Comparison of ENCODE assay signal across 1 cellular context in genomic region chr12:4272014-4272975, GRCh38.
TF ChIP-seq lines count a peak whose summit lies in the region.

No MANE protein-coding gene starts in this region.

TF ChIP-seq in HepG2, 621 proteins besides CTCF, POLR2A, EP300 and RAD21 (continued from another document):
- TF ChIP-seq SSRP1 (CRISPR knock-in tag; IDR thresholded peaks at IDR 0.05) (no peak), DZIP1 (CRISPR knock-in tag; IDR thresholded peaks at IDR 0.05) (no peak), PAF1 (CRISPR knock-in tag; IDR thresholded peaks at IDR 0.05) (no peak), ZFP37 (CRISPR knock-in tag; IDR thresholded peaks at IDR 0.05; ENCODE audit: borderline replicate concordance) (no peak), KLF11 (CRISPR knock-in tag; IDR thresholded peaks at IDR 0.05) (no peak), ZMAT3 (CRISPR knock-in tag; conservative IDR thresholded peaks at IDR 0.05) (no peak), ZNF30 (CRISPR knock-in tag; IDR thresholded peaks at IDR 0.05) (no peak), TCF12 (IDR thresholded peaks at IDR 0.05) (no peak), TCF12 (CRISPR knock-in tag; IDR thresholded peaks at IDR 0.05) (no peak), ELF1 (CRISPR knock-in tag; IDR thresholded peaks at IDR 0.05) (no peak), ZNF235 (CRISPR knock-in tag; IDR thresholded peaks at IDR 0.05; ENCODE audit: borderline replicate concordance) (no peak), ZUFSP (CRISPR knock-in tag; IDR thresholded peaks at IDR 0.05; ENCODE audit: borderline replicate concordance) (no peak), ZNF687 (CRISPR knock-in tag; IDR thresholded peaks at IDR 0.05) (peak; percentile 46), HNRNPL (IDR thresholded peaks at IDR 0.05; ENCODE audit: low read depth, low read length) (0 out of 2 replicates have a peak, but pooled peaks have one; percentile 36), PATZ1 (CRISPR knock-in tag; IDR thresholded peaks at IDR 0.05) (no peak), HNRNPLL (IDR thresholded peaks at IDR 0.05; ENCODE audit: low read depth, low read length, poor library complexity, severe bottlenecking) (peak; percentile 34), ZBTB49 (CRISPR knock-in tag; IDR thresholded peaks at IDR 0.05; ENCODE audit: borderline replicate concordance) (no peak), ZNF652 (CRISPR knock-in tag; IDR thresholded peaks at IDR 0.05; ENCODE audit: borderline replicate concordance, low read depth) (no peak)
TF ChIP-seq in HepG2: peak in this region for 11.
